In genomic region chr2:42048318-42049251, GRCh38 we compare ENCODE assay signal across 8 cellular contexts. TPM values are rescaled to one million over a fixed set of nuclear protein-coding genes. Genes with fewer than 3 reads are reported as not detected.
DNase-seq lines count a peak whose midpoint lies in the region; ATAC-seq and TF ChIP-seq lines count a peak whose summit lies in the region.

No MANE protein-coding gene starts in this region.

- H3K4me3 ChIP-seq in GM23338 = peak overlapping the region; percentile 71
- peak overlapping the region; percentile 43 for H3K4me3 ChIP-seq in iPS DF 6.9 (ENCODE audit: low read length)
- H3K4me3 ChIP-seq in skeletal muscle tissue (ENCODE audit: low read length in 3 of 3) = peak overlapping the region; percentile 69 to 98 (median 95)
- H3K4me3 ChIP-seq in Karpas-422 (ENCODE audit: low read length) = no peak overlapping the region

- no peak overlapping the region for H3K27ac ChIP-seq in GM23338 (ENCODE audit: low read depth)
- no peak overlapping the region for H3K27ac ChIP-seq in iPS DF 6.9 (ENCODE audit: low read length)
- H3K27ac ChIP-seq in skeletal muscle tissue (ENCODE audit: low read depth, low read length) = peak overlapping the region; percentile 95
- H3K27ac ChIP-seq in Karpas-422 (ENCODE audit: low read length) = no peak overlapping the region

- peaks cover 68% of the 10 kb centered on the region for H3K4me1 Mint-ChIP-seq in GM23338
- H3K4me1 Mint-ChIP-seq in activated naive CD8-positive, alpha-beta T cell treated with anti-CD3 and anti-CD28 coated beads for 36 hours = peaks cover 2% of the 10 kb centered on the region

- peaks cover 28% of the 10 kb centered on the region for H3K79me2 ChIP-seq in GM23338 (replicated peaks; ENCODE audit: insufficient read depth)
- H3K79me2 ChIP-seq in Karpas-422 (ENCODE audit: low read length) = no peaks in the 10 kb centered on the region

- no peaks in the 10 kb centered on the region for H3K9me3 Mint-ChIP-seq in GM23338
- no peaks in the 10 kb centered on the region for H3K9me3 Mint-ChIP-seq in activated naive CD8-positive, alpha-beta T cell treated with anti-CD3 and anti-CD28 coated beads for 36 hours

- no peaks in the 10 kb centered on the region for H3K36me3 ChIP-seq in GM23338 (ENCODE audit: insufficient read depth)
- H3K36me3 ChIP-seq in iPS DF 6.9 (ENCODE audit: control insufficient read depth, insufficient read depth, low read length) = no peaks in the 10 kb centered on the region
- peaks cover 8 to 12% (median 9%) of the 10 kb centered on the region in 3 donors for H3K36me3 ChIP-seq in skeletal muscle tissue (ENCODE audit: control insufficient read depth in 3 of 3, insufficient read depth in 3 of 3, low read length in 3 of 3)
- no peaks in the 10 kb centered on the region for H3K36me3 ChIP-seq in Karpas-422 (ENCODE audit: insufficient read depth, low read length)

- H3K9me2 ChIP-seq in GM23338 (ENCODE audit: insufficient read depth) (no peaks in the 10 kb centered on the region), Karpas-422 (replicated peaks; ENCODE audit: insufficient read depth, low read length) (no peaks in the 10 kb centered on the region)

- no peaks in the 10 kb centered on the region for H3K9me3 ChIP-seq in iPS DF 6.9 (ENCODE audit: control insufficient read depth, insufficient read depth, low read length)
- no peaks in the 10 kb centered on the region for H3K9me3 ChIP-seq in skeletal muscle tissue (ENCODE audit: control insufficient read depth in 3 of 3, low read length in 3 of 3)
- H3K9me3 ChIP-seq in Karpas-422 (ENCODE audit: low read length) = no peaks in the 10 kb centered on the region

- H3K27me3 Mint-ChIP-seq in GM23338 (ENCODE audit: insufficient read depth, low read depth, poor library complexity) = peaks cover 29% of the 10 kb centered on the region
- peaks cover 66% of the 10 kb centered on the region for H3K27me3 Mint-ChIP-seq in activated naive CD8-positive, alpha-beta T cell treated with anti-CD3 and anti-CD28 coated beads for 36 hours

- H3F3A ChIP-seq in GM23338 (replicated peaks; ENCODE audit: low read depth) = no peaks in the 10 kb centered on the region

- H4K20me1 ChIP-seq in GM23338 (replicated peaks; ENCODE audit: insufficient read depth) = no peaks in the 10 kb centered on the region
- no peaks in the 10 kb centered on the region for H4K20me1 ChIP-seq in Karpas-422 (ENCODE audit: insufficient read depth, low read depth, low read length)

- peaks cover 16% of the 10 kb centered on the region for H3K27me3 ChIP-seq in GM23338 (ENCODE audit: insufficient read depth)
- peaks cover 7% of the 10 kb centered on the region; the same call in 1 of the 2 replicates for H3K27me3 ChIP-seq in iPS DF 6.9 (ENCODE audit: control insufficient read depth, insufficient read depth, low read length)
- H3K27me3 ChIP-seq in skeletal muscle tissue (ENCODE audit: control insufficient read depth in 3 of 3, insufficient read depth in 3 of 3, low read length in 3 of 3) = no peaks in the 10 kb centered on the region
- no peaks in the 10 kb centered on the region for H3K27me3 ChIP-seq in Karpas-422 (ENCODE audit: low read length)

- no peak overlapping the region for H2AFZ ChIP-seq in GM23338
- no peak overlapping the region for H2AFZ ChIP-seq in Karpas-422 (ENCODE audit: low read length)

- peak overlapping the region; percentile 86 for H3K4me2 ChIP-seq in GM23338
- no peak overlapping the region for H3K4me2 ChIP-seq in Karpas-422 (ENCODE audit: low read depth, low read length, poor library complexity, severe bottlenecking)

- peak; percentile 48 for DNase-seq in AG08396 (ENCODE audit: low spot score)
- peak; percentile 48 for DNase-seq in GM23338 (ENCODE audit: low spot score)
- no peak for DNase-seq in activated naive CD8-positive, alpha-beta T cell treated with anti-CD3 and anti-CD28 coated beads for 36 hours
- no peak for DNase-seq in iPS DF 6.9 (ENCODE audit: low read depth, low spot score)
- DNase-seq in NCI-H187 (lab: John Stamatoyannopoulos, UW) = no peak
- no peak for DNase-seq in Karpas-422

- H3K4me3 Mint-ChIP-seq in GM23338 = peak overlapping the region; percentile 80
- H3K4me3 Mint-ChIP-seq in activated naive CD8-positive, alpha-beta T cell treated with anti-CD3 and anti-CD28 coated beads for 36 hours = peak overlapping the region; percentile 37

- peaks cover 5% of the 10 kb centered on the region; the same call in 1 of the 3 replicates for H3K36me3 Mint-ChIP-seq in GM23338 (ENCODE audit: low read depth)
- no peaks in the 10 kb centered on the region for H3K36me3 Mint-ChIP-seq in activated naive CD8-positive, alpha-beta T cell treated with anti-CD3 and anti-CD28 coated beads for 36 hours

- TF ChIP-seq CTCF in GM23338 (conservative IDR thresholded peaks at IDR 0.05; ENCODE audit: low read depth in 2 of 2) = 0 out of 4 replicates have a peak, but pooled peaks of 1 of the 2 experiments have one; percentile 0

- ATAC-seq in GM23338 = peak; percentile 7; the same call in 2 of the 3 replicates
- ATAC-seq in GM21447 (IDR thresholded peaks at IDR 0.05; ENCODE audit: unreplicated experiment) = no peak

- no peak overlapping the region for H3K27ac Mint-ChIP-seq in GM23338
- no peak overlapping the region for H3K27ac Mint-ChIP-seq in activated naive CD8-positive, alpha-beta T cell treated with anti-CD3 and anti-CD28 coated beads for 36 hours

- peaks cover 60% of the 10 kb centered on the region for H3K4me1 ChIP-seq in GM23338 (ENCODE audit: insufficient read depth)
- H3K4me1 ChIP-seq in iPS DF 6.9 (ENCODE audit: control insufficient read depth, insufficient read depth, low read length) = peaks cover 16% of the 10 kb centered on the region
- H3K4me1 ChIP-seq in skeletal muscle tissue (ENCODE audit: control insufficient read depth in 3 of 3, insufficient read depth in 3 of 3, low read length in 3 of 3) = peaks cover 42 to 50% (median 47%) of the 10 kb centered on the region in 3 donors
- H3K4me1 ChIP-seq in Karpas-422 (ENCODE audit: low read length) = no peaks in the 10 kb centered on the region

- no CpG with 5 or more reads among the region's 80 CpGs for WGBS in iPS DF 6.9 (ENCODE audit: insufficient coverage, insufficient read length)

- H3K9ac ChIP-seq in skeletal muscle tissue (ENCODE audit: low read depth in 1 of 3, low read length in 3 of 3) (peak overlapping the region; percentile 79 to 99 (median 97)), Karpas-422 (ENCODE audit: low read length) (no peak overlapping the region)

TF ChIP-seq in GM23338, 12 proteins besides CTCF, POLR2A, EP300 and RAD21:
- no peak for TF ChIP-seq ZNF114 (CRISPR knock-in tag; IDR thresholded peaks at IDR 0.05)
- TF ChIP-seq NANOG (IDR thresholded peaks at IDR 0.05; ENCODE audit: borderline replicate concordance) = no peak

RNA-seq across cellular contexts. Expression of gene PKDCC, which starts 0.8 kb away (rescaled TPM):
- total RNA-seq in GM23338 (2014; rRNA removed; shearing (Covaris generic)) = 32.8 and 44.8 TPM in 2 replicates
- polyA plus RNA-seq in GM23338 (2016; fragmentation: Nextera tagmentation; extraction: Ambion mirVana) = 7.0 and 9.3 TPM in 2 replicates
- not detected for total RNA-seq in activated naive CD8-positive, alpha-beta T cell treated with anti-CD3 and anti-CD28 coated beads for 36 hours
- total RNA-seq in skeletal muscle tissue = 89.2 TPM
- not detected in 2 replicates for total RNA-seq in Karpas-422 (2014; rRNA removed; shearing (Covaris generic); ENCODE audit: low replicate concordance)

Comparison
In these comparisons a context has a peak if more than half of its experiments do, and no peak if none do; other contexts are left out.
1. DNase-seq: peak in AG08396 (single experiment) and GM23338 (single experiment); none in activated naive CD8-positive, alpha-beta T cell treated with anti-CD3 and anti-CD28 coated beads for 36 hours (single experiment), iPS DF 6.9 (single experiment), NCI-H187 (0 of 2) and Karpas-422 (single experiment).
2. RNA of gene PKDCC, which starts 0.8 kb away (total RNA-seq): 89.2 TPM in skeletal muscle tissue (single experiment) and 32.8 to 44.8 TPM in GM23338; not detected in activated naive CD8-positive, alpha-beta T cell treated with anti-CD3 and anti-CD28 coated beads for 36 hours and not detected in Karpas-422; every median in the first group is over 10 times any median in the second.